ENCODE assay signal across 30 cellular contexts in the genomic region with DNA sequence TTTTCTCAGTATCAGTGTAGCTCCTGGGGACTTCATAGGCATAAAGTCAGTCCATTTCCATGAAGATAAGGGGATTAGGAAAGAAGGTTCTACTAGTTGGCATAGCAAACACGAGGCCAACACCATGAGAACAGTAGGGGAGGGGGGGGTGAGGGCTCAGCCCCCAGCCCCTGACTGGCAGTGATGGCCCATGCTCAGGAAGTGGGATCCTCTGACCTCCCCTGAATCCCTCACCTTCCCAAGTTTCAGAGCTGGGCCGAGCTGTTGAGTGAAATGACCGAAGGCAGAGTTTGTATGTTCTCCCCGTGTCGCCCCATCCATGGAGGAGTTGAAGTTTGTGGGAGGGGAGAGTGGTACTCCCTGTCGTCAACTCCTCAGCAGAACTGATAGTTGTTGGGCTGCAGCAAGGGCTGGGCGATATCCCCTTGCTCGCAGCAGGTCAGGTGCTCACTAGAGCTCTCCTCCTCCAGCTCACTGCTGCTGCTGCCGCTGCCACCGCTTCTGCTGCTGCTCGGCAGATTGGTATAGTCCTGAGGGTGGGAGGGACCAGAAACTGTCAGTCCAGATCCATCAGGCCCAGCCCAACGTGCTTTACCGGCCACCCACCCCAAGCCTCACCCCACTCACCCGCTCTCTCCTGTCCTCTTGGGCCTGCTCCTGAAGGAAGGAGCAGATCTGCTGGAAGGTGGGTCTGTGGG. TPM values are rescaled to one million over a fixed set of nuclear protein-coding genes. Genes with fewer than 3 reads are reported as not detected.
DNase-seq lines count a peak whose midpoint lies in the region; ATAC-seq, FAIRE-seq and TF ChIP-seq lines count a peak whose summit lies in the region.
"Had no signal": no experiment of that assay in that cellular context is flagged by ENCODE, and none has a peak within 500 bp of the region (broad histone marks: within the 10 kb centered on the region; RNA-seq: fewer than 3 reads in every experiment).

No MANE protein-coding gene starts in this region.

- no peak overlapping the region for H3K4me3 Mint-ChIP-seq in CD14-positive monocyte
- no peak overlapping the region for H3K4me3 Mint-ChIP-seq in activated T-helper 1 cell treated with anti-CD3 and anti-CD28 coated beads, Interleukin-12 subunit alpha, Interleukin-12 subunit beta, Interleukin-2, Interleukin-4 antibody, amounts not matched to agents 30 ng/mL and 10 ng/mL and 1 ng/mL, durations not matched to agents 14 hours and 24 hours and 36 hours
- H3K4me3 Mint-ChIP-seq: IgD-negative memory B cell, neural progenitor cell had no signal

- FAIRE-seq in small intestine (lab: Jason Lieb, UNC): no peak
- FAIRE-seq: frontal cortex, TTC549 had no signal

- DNase-seq in activated CD8-positive, alpha-beta memory T cell treated with anti-CD3 and anti-CD28 coated beads, Interleukin-2, amount 50 U/mL, for 48 hours: peak; percentile 42
- no peak for DNase-seq in activated CD8-positive, alpha-beta memory T cell treated with anti-CD3 and anti-CD28 coated beads, Interleukin-2, amount 50 U/mL, for 4 hours
- no peak for DNase-seq in CD14-positive monocyte (ENCODE audit: low spot score)
- no peak for DNase-seq in activated T-helper 1 cell treated with anti-CD3 and anti-CD28 coated beads, Interleukin-12 subunit alpha, Interleukin-12 subunit beta, Interleukin-2, Interleukin-4 antibody, amounts not matched to agents 30 ng/mL and 10 ng/mL and 1 ng/mL, durations not matched to agents 14 hours and 24 hours and 36 hours (ENCODE audit: low spot score)
- no peak for DNase-seq in osteoblast (ENCODE audit: insufficient read length, low spot score, missing footprints)
- no peak for DNase-seq in left lung
- DNase-seq in small intestine: no peak
- DNase-seq: activated CD4-positive, CD25-positive, alpha-beta regulatory T cell treated with anti-CD3 and anti-CD28 coated beads, Interleukin-2, amount 50 U/mL, for 72 hours; activated effector memory CD4-positive, alpha-beta T cell treated with anti-CD3 and anti-CD28 coated beads, Interleukin-2, amount 50 U/mL, for 16 hours; anterior cingulate cortex; C1 segment of cervical spinal cord; central memory CD4-positive, alpha-beta T cell; hippocampal formation; mucosa of descending colon; NCI-H1417 treated with DMSO at 0.1 percent for 48 hours; NCI-H446; SHP77; stimulated activated CD4-positive, alpha-beta T cell treated with anti-CD3 and anti-CD28 coated beads, Interleukin-4, amount 100 ng/mL, for 1 hour; T-cell; transverse colon had no signal

- no peak overlapping the region for H3K4me3 ChIP-seq in osteoblast (ENCODE audit: insufficient read depth, low read length)
- no peak overlapping the region for H3K4me3 ChIP-seq in left lung
- no peak overlapping the region for H3K4me3 ChIP-seq in small intestine (ENCODE audit: low read depth in 1 of 2, low read length in 2 of 2)
- H3K4me3 ChIP-seq: MG63, mucosa of descending colon, neural progenitor cell, transverse colon had no signal

- TF ChIP-seq CTCF in CD14-positive monocyte (IDR thresholded peaks at IDR 0.05): no peak
- TF ChIP-seq CTCF in osteoblast (IDR thresholded peaks at IDR 0.05; ENCODE audit: extremely low read depth, low read depth, low read length): no peak
- no peak for TF ChIP-seq CTCF in left lung (IDR thresholded peaks at IDR 0.05)

- H3K9me3 ChIP-seq in osteoblast (ENCODE audit: low read depth, low read length) (no peaks in the 10 kb centered on the region), left lung (no peaks in the 10 kb centered on the region), small intestine (ENCODE audit: control insufficient read depth, low read depth) (no peaks in the 10 kb centered on the region)
- H3K9me3 ChIP-seq: MG63, mucosa of descending colon, transverse colon had no signal

- peaks cover 0 to 2% (median 0%) of the 10 kb centered on the region in 3 donors for H3K27me3 Mint-ChIP-seq in CD14-positive monocyte (ENCODE audit: low read depth in 3 of 3)
- H3K27me3 Mint-ChIP-seq in activated T-helper 1 cell treated with anti-CD3 and anti-CD28 coated beads, Interleukin-12 subunit alpha, Interleukin-12 subunit beta, Interleukin-2, Interleukin-4 antibody, amounts not matched to agents 30 ng/mL and 10 ng/mL and 1 ng/mL, durations not matched to agents 14 hours and 24 hours and 36 hours (ENCODE audit: insufficient read depth): no peaks in the 10 kb centered on the region
- H3K27me3 Mint-ChIP-seq: IgD-negative memory B cell, T-cell had no signal

- peak overlapping the region; percentile 73 for H3K27ac ChIP-seq in osteoblast (ENCODE audit: low read depth, low read length)
- H3K27ac ChIP-seq in left lung: peak overlapping the region in 1 of 2 donors; percentile 46
- no peak overlapping the region for H3K27ac ChIP-seq in small intestine (ENCODE audit: low read depth in 1 of 2, low read length in 1 of 2)
- H3K27ac ChIP-seq: neural progenitor cell, transverse colon had no signal

- H3K79me2 ChIP-seq in osteoblast (ENCODE audit: insufficient read depth, low read length): peaks cover 2% of the 10 kb centered on the region

- 91 to 95% (median 93%) methylated on average over 14 of the region's 14 CpGs for WGBS in small intestine, 3 donors

- ATAC-seq in left lung (no peak), GM18870 (IDR thresholded peaks at IDR 0.05; ENCODE audit: unreplicated experiment) (no peak)
- ATAC-seq: esophagus mucosa, mucosa of descending colon, T-cell had no signal

- peaks cover 0 to 2% (median 0%) of the 10 kb centered on the region in 7 donors for H3K9me3 Mint-ChIP-seq in CD14-positive monocyte
- H3K9me3 Mint-ChIP-seq in activated T-helper 1 cell treated with anti-CD3 and anti-CD28 coated beads, Interleukin-12 subunit alpha, Interleukin-12 subunit beta, Interleukin-2, Interleukin-4 antibody, amounts not matched to agents 30 ng/mL and 10 ng/mL and 1 ng/mL, durations not matched to agents 14 hours and 24 hours and 36 hours: no peaks in the 10 kb centered on the region
- H3K9me3 Mint-ChIP-seq: IgD-negative memory B cell, neural progenitor cell, T-cell had no signal

- peaks cover 64% of the 10 kb centered on the region for H3K36me3 ChIP-seq in osteoblast (ENCODE audit: insufficient read depth, low read length)
- H3K36me3 ChIP-seq in left lung: peaks cover 0 to 85% of the 10 kb centered on the region in 2 donors
- peaks cover 17 to 40% of the 10 kb centered on the region in 2 donors for H3K36me3 ChIP-seq in small intestine (ENCODE audit: control insufficient read depth in 2 of 2, insufficient read depth in 2 of 2, low read length in 2 of 2)
- H3K36me3 ChIP-seq: neural progenitor cell had no signal

- H3K36me3 Mint-ChIP-seq in CD14-positive monocyte: peaks cover 95 to 99% of the 10 kb centered on the region in 2 donors
- peaks cover 32% of the 10 kb centered on the region for H3K36me3 Mint-ChIP-seq in activated T-helper 1 cell treated with anti-CD3 and anti-CD28 coated beads, Interleukin-12 subunit alpha, Interleukin-12 subunit beta, Interleukin-2, Interleukin-4 antibody, amounts not matched to agents 30 ng/mL and 10 ng/mL and 1 ng/mL, durations not matched to agents 14 hours and 24 hours and 36 hours (ENCODE audit: low read depth)

- H3K4me1 Mint-ChIP-seq in CD14-positive monocyte: peaks cover 59% of the 10 kb centered on the region
- peaks cover 7% of the 10 kb centered on the region for H3K4me1 Mint-ChIP-seq in activated T-helper 1 cell treated with anti-CD3 and anti-CD28 coated beads, Interleukin-12 subunit alpha, Interleukin-12 subunit beta, Interleukin-2, Interleukin-4 antibody, amounts not matched to agents 30 ng/mL and 10 ng/mL and 1 ng/mL, durations not matched to agents 14 hours and 24 hours and 36 hours (ENCODE audit: low read depth)
- H3K4me1 Mint-ChIP-seq: T-cell had no signal

- H2AFZ ChIP-seq in osteoblast (ENCODE audit: low read length): no peak overlapping the region
- H2AFZ ChIP-seq: neural progenitor cell had no signal

- no peaks in the 10 kb centered on the region for H4K20me1 ChIP-seq in osteoblast (ENCODE audit: insufficient read depth, low read length)

- H3K4me2 ChIP-seq in osteoblast (ENCODE audit: insufficient read depth, low read length): no peak overlapping the region
- H3K4me2 ChIP-seq: neural progenitor cell had no signal

- intact Hi-C loops in CD14-positive monocyte (cut with micrococcal nuclease): no loop called here
- intact Hi-C loops in activated T-helper 1 cell treated with anti-CD3 and anti-CD28 coated beads, Interleukin-12 subunit alpha, Interleukin-12 subunit beta, Interleukin-2, Interleukin-4 antibody, amounts not matched to agents 30 ng/mL and 10 ng/mL and 1 ng/mL, durations not matched to agents 14 hours and 24 hours and 36 hours (cut with micrococcal nuclease): no loop called here
- intact Hi-C loops in left lung (cut with DNase I): no loop called here

- H3K4me1 ChIP-seq in osteoblast (ENCODE audit: insufficient read depth, low read length) (peaks cover 36% of the 10 kb centered on the region), left lung (peaks cover 0 to 29% of the 10 kb centered on the region in 2 donors), small intestine (ENCODE audit: control insufficient read depth in 2 of 2, insufficient read depth in 1 of 2, low read depth in 1 of 2, low read length in 1 of 2) (no peaks in the 10 kb centered on the region)
- H3K4me1 ChIP-seq: transverse colon had no signal

- peak overlapping the region; percentile 77 to 95 (median 84) for H3K27ac Mint-ChIP-seq in CD14-positive monocyte
- peak overlapping the region; percentile 56 for H3K27ac Mint-ChIP-seq in activated T-helper 1 cell treated with anti-CD3 and anti-CD28 coated beads, Interleukin-12 subunit alpha, Interleukin-12 subunit beta, Interleukin-2, Interleukin-4 antibody, amounts not matched to agents 30 ng/mL and 10 ng/mL and 1 ng/mL, durations not matched to agents 14 hours and 24 hours and 36 hours
- H3K27ac Mint-ChIP-seq: IgD-negative memory B cell, neural progenitor cell, T-cell had no signal

- H3K27me3 ChIP-seq in osteoblast (ENCODE audit: insufficient read depth, low read length): no peaks in the 10 kb centered on the region
- H3K27me3 ChIP-seq in left lung: no peaks in the 10 kb centered on the region
- no peaks in the 10 kb centered on the region for H3K27me3 ChIP-seq in small intestine (ENCODE audit: control insufficient read depth in 2 of 2, insufficient read depth in 2 of 2, low read length in 2 of 2)
- H3K27me3 ChIP-seq: MG63, neural progenitor cell, transverse colon had no signal

RNA-seq across cellular contexts. Expression of gene CSF1R, which starts 32.5 kb away (rescaled TPM):
- polyA plus RNA-seq in CD14-positive monocyte (100 to 1,000 TPM; 180 to 242 TPM), small intestine (1 to 10 TPM; 4.1 to 7.2 (median 4.9) TPM)
- total RNA-seq in activated T-helper 1 cell treated with anti-CD3 and anti-CD28 coated beads, Interleukin-12 subunit alpha, Interleukin-12 subunit beta, Interleukin-2, Interleukin-4 antibody, amounts not matched to agents 30 ng/mL and 10 ng/mL and 1 ng/mL, durations not matched to agents 14 hours and 24 hours and 36 hours: 0.10 TPM in 1 of 2 replicates, not detected in the other
- total RNA-seq in osteoblast (0.36 and 0.88 TPM in 2 replicates), left lung (10 to 100 TPM; 52.8 to 93.1 TPM)
- total RNA-seq: A673, OCI-LY7, pulmonary artery endothelial cell had no signal

RNA-seq across cellular contexts. Expression of gene HMGXB3, which starts 53.3 kb away (rescaled TPM):
- polyA plus RNA-seq in CD14-positive monocyte: 1 to 10 TPM; 3.1 to 6.2 TPM
- total RNA-seq in activated T-helper 1 cell treated with anti-CD3 and anti-CD28 coated beads, Interleukin-12 subunit alpha, Interleukin-12 subunit beta, Interleukin-2, Interleukin-4 antibody, amounts not matched to agents 30 ng/mL and 10 ng/mL and 1 ng/mL, durations not matched to agents 14 hours and 24 hours and 36 hours: 49.1 and 49.9 TPM in 2 replicates
- total RNA-seq in osteoblast: 49.8 and 54.3 TPM in 2 replicates
- 10 to 100 TPM; 27.5 to 37.1 TPM for total RNA-seq in left lung
- 10 to 100 TPM in 2 of 3 donors, 1 to 10 TPM in 1; 8.1 to 15.2 (median 11.6) TPM for polyA plus RNA-seq in small intestine

RNA-seq across cellular contexts. Expression of gene TIGD6, which starts 53.4 kb away (rescaled TPM):
- polyA plus RNA-seq in CD14-positive monocyte (1 to 10 TPM in 1 of 2 donors, under 1 TPM in 1; 0.88 to 2.5 TPM), small intestine (1 to 10 TPM; 1.6 to 3.4 (median 2.7) TPM)
- total RNA-seq in activated T-helper 1 cell treated with anti-CD3 and anti-CD28 coated beads, Interleukin-12 subunit alpha, Interleukin-12 subunit beta, Interleukin-2, Interleukin-4 antibody, amounts not matched to agents 30 ng/mL and 10 ng/mL and 1 ng/mL, durations not matched to agents 14 hours and 24 hours and 36 hours: 2.4 TPM in 2 replicates
- total RNA-seq in osteoblast (9.1 and 9.8 TPM in 2 replicates), left lung (1 to 10 TPM; 4.1 to 5.8 TPM)

Comparison
In these comparisons a context has a peak if more than half of its experiments do, and no peak if none do; other contexts are left out.
1. RNA of gene CSF1R, which starts 32.5 kb away (total RNA-seq): 52.8 to 93.1 TPM in left lung; 0.36 to 0.88 TPM in osteoblast and 0.10 TPM in activated T-helper 1 cell treated with anti-CD3 and anti-CD28 coated beads, Interleukin-12 subunit alpha, Interleukin-12 subunit beta, Interleukin-2, Interleukin-4 antibody, amounts not matched to agents 30 ng/mL and 10 ng/mL and 1 ng/mL, durations not matched to agents 14 hours and 24 hours and 36 hours; every median in the first group is over 10 times any median in the second.